8 cellular contexts compared by ENCODE assay signal in genomic region chr12:120470150-120470817, GRCh38. TPM values are rescaled to one million over a fixed set of nuclear protein-coding genes. Genes with fewer than 3 reads are reported as not detected.
DNase-seq lines count a peak whose midpoint lies in the region; ATAC-seq and TF ChIP-seq lines count a peak whose summit lies in the region.

No MANE protein-coding gene starts in this region.

- H4K20me1 ChIP-seq in HCT116 (ENCODE audit: insufficient read depth), result peaks cover 16% of the 10 kb centered on the region; the same call in 1 of the 2 replicates

- no peaks in the 10 kb centered on the region for H3K9me3 Mint-ChIP-seq in natural killer cell treated with Interleukin-12 subunit alpha and Interleukin-12 subunit beta and Interleukin-15 and Interleukin-18, amount 100 ng/mL, for 72 hours

- H3K4me1 ChIP-seq in HCT116 (ENCODE audit: control insufficient read depth in 1 of 2, insufficient read depth in 2 of 2, low read length in 2 of 2), result peaks cover 38 to 67% of the 10 kb centered on the region in 2 experiments

- H3K27ac Mint-ChIP-seq in natural killer cell treated with Interleukin-12 subunit alpha and Interleukin-12 subunit beta and Interleukin-15 and Interleukin-18, amount 100 ng/mL, for 72 hours, result peak overlapping the region; percentile 84 to 90

- TF ChIP-seq CTCF in HCT116 (IDR thresholded peaks at IDR 0.05 in 2 of 3, conservative IDR thresholded peaks at IDR 0.05 in 1 of 3; ENCODE audit: borderline replicate concordance in 1 of 3, insufficient read depth in 1 of 3, low read depth in 2 of 3, low read length in 2 of 3) (no peak), epithelial cell of esophagus (IDR thresholded peaks at IDR 0.05; ENCODE audit: insufficient read depth, low read depth, low read length, missing control alignments) (no peak)

- no peaks in the 10 kb centered on the region for H3K9me3 ChIP-seq in HCT116 (ENCODE audit: control insufficient read depth in 1 of 2, insufficient read depth in 1 of 2, low read depth in 1 of 2, low read length in 2 of 2)

- peaks cover 46 to 55% of the 10 kb centered on the region in 2 donors for H3K4me1 Mint-ChIP-seq in natural killer cell treated with Interleukin-12 subunit alpha and Interleukin-12 subunit beta and Interleukin-15 and Interleukin-18, amount 100 ng/mL, for 72 hours (ENCODE audit: low read depth in 2 of 2)

- no peak overlapping the region for H2AFZ ChIP-seq in HCT116 (ENCODE audit: low read depth, low read length, poor library complexity, severe bottlenecking)

- peak overlapping the region; percentile 89 for H3K4me3 Mint-ChIP-seq in natural killer cell treated with Interleukin-12 subunit alpha and Interleukin-12 subunit beta and Interleukin-15 and Interleukin-18, amount 100 ng/mL, for 72 hours

- peak overlapping the region; percentile 95 for H3K9ac ChIP-seq in HCT116 (ENCODE audit: low read length)

- ATAC-seq in HCT116, result peak; percentile 34
- peak; percentile 34 to 45 for ATAC-seq in natural killer cell treated with Interleukin-12 subunit alpha and Interleukin-12 subunit beta and Interleukin-15 and Interleukin-18, amount 100 ng/mL, for 72 hours
- no peak for ATAC-seq in GM19324 (IDR thresholded peaks at IDR 0.05; ENCODE audit: low FRiP score, unreplicated experiment)
- ATAC-seq in GM18858 (IDR thresholded peaks at IDR 0.05; ENCODE audit: unreplicated experiment), result no peak

- H3K27me3 Mint-ChIP-seq in natural killer cell treated with Interleukin-12 subunit alpha and Interleukin-12 subunit beta and Interleukin-15 and Interleukin-18, amount 100 ng/mL, for 72 hours, result no peaks in the 10 kb centered on the region

- peaks cover 12% of the 10 kb centered on the region in 2 experiments; a peak in 3 of 4 replicates for H3K36me3 ChIP-seq in HCT116 (ENCODE audit: control insufficient read depth in 1 of 2, insufficient read depth in 2 of 2, low read length in 2 of 2)

- peak overlapping the region; percentile 80 to 89 for H3K4me3 ChIP-seq in HCT116 (replicated peaks in 1 of 2; ENCODE audit: low read depth in 1 of 2, low read length in 2 of 2)
- H3K4me3 ChIP-seq in epithelial cell of esophagus (ENCODE audit: low read length), result peak overlapping the region; percentile 57

- RAD21 ChIA-PET in HCT116 (lab: Charles Lee; ENCODE audit: low non-redundant PET in 1 of 2, low total read pairs in 2 of 2, uncharacterized antibody in 2 of 2, unreplicated experiment in 2 of 2), result interaction anchor here in 1 of 2 experiments (0.5 kb wide), 1 partner anchor 67 kb away, joined by 3 read pairs; no protein-coding TSS in a partner anchor

- TSS peak; percentile 71 for BruUV-seq in HCT116 (replicated peaks; lab: Mats Ljungman, UMichigan)

- peak overlapping the region; percentile 97 for H3K27ac ChIP-seq in HCT116 (ENCODE audit: low read depth, low read length)

- intact Hi-C loops in HCT116 (cut with micrococcal nuclease), result no loop called here

- CTCF ChIA-PET in HCT116 (lab: Charles Lee), result interaction anchor here (0.6 kb wide), 1 partner anchor 168 kb away, joined by 3 read pairs; the partner anchor contains the start of gene SIRT4

- TF ChIP-seq RAD21 in HCT116 (IDR thresholded peaks at IDR 0.05; ENCODE audit: low read depth), result no peak

- H3K27me3 ChIP-seq in HCT116 (ENCODE audit: insufficient read depth, low read length), result no peaks in the 10 kb centered on the region

- peaks cover 62% of the 10 kb centered on the region for H3K79me2 ChIP-seq in HCT116 (ENCODE audit: insufficient read depth, low read length)

- POLR2A ChIA-PET in HCT116 (lab: Charles Lee), result interaction anchor here (0.7 to 2.5 kb wide), 4 partner anchors 13 to 269 kb away, joined by 3 to 5 read pairs (median 4); partner anchors contain the start of genes RNU4-2 and RPLP0

- H3K4me2 ChIP-seq in HCT116 (ENCODE audit: low read length), result peak overlapping the region; percentile 91

- DNase-seq in EH (ENCODE audit: low read depth) (peak; percentile 38), HCT116 (ENCODE audit: low read depth, low spot score) (no peak), RPMI7951 (ENCODE audit: low read depth) (peak; percentile 27), epithelial cell of esophagus (ENCODE audit: low read depth) (peak; percentile 38), NOMO-1 treated with DMSO at 0.1 percent for 48 hours (lab: John Stamatoyannopoulos, UW; ENCODE audit: unreplicated experiment) (no peak)
- DNase-seq in natural killer cell treated with Interleukin-12 subunit alpha and Interleukin-12 subunit beta and Interleukin-15 and Interleukin-18, amount 100 ng/mL, for 72 hours (ENCODE audit: low spot score), result no peak

- H3K36me3 Mint-ChIP-seq in natural killer cell treated with Interleukin-12 subunit alpha and Interleukin-12 subunit beta and Interleukin-15 and Interleukin-18, amount 100 ng/mL, for 72 hours, result peaks cover 4% of the 10 kb centered on the region

- H3K9me2 ChIP-seq in HCT116 (ENCODE audit: insufficient read depth), result no peaks in the 10 kb centered on the region

- TF ChIP-seq POLR2A in HCT116 (IDR thresholded peaks at IDR 0.05; ENCODE audit: borderline replicate concordance, extremely low read depth, insufficient read depth, insufficient read length), result no peak

TF ChIP-seq in HCT116, 20 proteins besides CTCF, POLR2A, EP300 and RAD21:
- TF ChIP-seq ZFX (IDR thresholded peaks at IDR 0.05) (peak; percentile 62), CEBPB (IDR thresholded peaks at IDR 0.05; ENCODE audit: low read depth) (no peak)

RNA-seq across cellular contexts. Expression of gene SRSF9, which starts 0.7 kb away (rescaled TPM):
- total RNA-seq in HCT116 (2021; ENCODE audit: unreplicated experiment), result 297 TPM
- 280 and 293 TPM in 2 replicates for polyA plus RNA-seq in HCT116 (2012)
- 172 and 194 TPM in 2 replicates for total RNA-seq in RPMI7951 (2014; rRNA removed; shearing (Covaris generic))
- 100 to 1,000 TPM; 246 to 331 TPM for total RNA-seq in natural killer cell treated with Interleukin-12 subunit alpha and Interleukin-12 subunit beta and Interleukin-15 and Interleukin-18, amount 100 ng/mL, for 72 hours

RNA-seq across cellular contexts. Expression of gene GATC, which starts 24.0 kb away (rescaled TPM):
- 48.7 TPM for total RNA-seq in HCT116 (2021; ENCODE audit: unreplicated experiment)
- 10.8 and 11.3 TPM in 2 replicates for polyA plus RNA-seq in HCT116 (2012)
- total RNA-seq in RPMI7951 (2014; rRNA removed; shearing (Covaris generic)), result 17.7 and 17.8 TPM in 2 replicates
- total RNA-seq in natural killer cell treated with Interleukin-12 subunit alpha and Interleukin-12 subunit beta and Interleukin-15 and Interleukin-18, amount 100 ng/mL, for 72 hours, result 10 to 100 TPM; 28.2 to 31.8 TPM

RNA-seq across cellular contexts. Expression of gene TRIAP1, which starts 24.1 kb away (rescaled TPM):
- 40.3 TPM for total RNA-seq in HCT116 (2021; ENCODE audit: unreplicated experiment)
- polyA plus RNA-seq in HCT116 (2012), result 26.2 and 31.0 TPM in 2 replicates
- total RNA-seq in RPMI7951 (2014; rRNA removed; shearing (Covaris generic)), result 26.9 and 33.5 TPM in 2 replicates
- total RNA-seq in natural killer cell treated with Interleukin-12 subunit alpha and Interleukin-12 subunit beta and Interleukin-15 and Interleukin-18, amount 100 ng/mL, for 72 hours, result 10 to 100 TPM; 28.9 to 36.2 TPM

RNA-seq across cellular contexts. Expression of gene DYNLL1, which starts 25.6 kb away (rescaled TPM):
- total RNA-seq in HCT116 (2021; ENCODE audit: unreplicated experiment), result 243 TPM
- 237 and 321 TPM in 2 replicates for polyA plus RNA-seq in HCT116 (2012)
- 585 and 618 TPM in 2 replicates for total RNA-seq in RPMI7951 (2014; rRNA removed; shearing (Covaris generic))
- 100 to 1,000 TPM; 207 to 267 TPM for total RNA-seq in natural killer cell treated with Interleukin-12 subunit alpha and Interleukin-12 subunit beta and Interleukin-15 and Interleukin-18, amount 100 ng/mL, for 72 hours

RNA-seq across cellular contexts. Expression of gene COX6A1, which starts 32.4 kb away (rescaled TPM):
- total RNA-seq in HCT116 (2021; ENCODE audit: unreplicated experiment), result 464 TPM
- polyA plus RNA-seq in HCT116 (2012), result 823 and 895 TPM in 2 replicates
- total RNA-seq in RPMI7951 (2014; rRNA removed; shearing (Covaris generic)), result 430 and 475 TPM in 2 replicates
- 100 to 1,000 TPM; 320 to 343 TPM for total RNA-seq in natural killer cell treated with Interleukin-12 subunit alpha and Interleukin-12 subunit beta and Interleukin-15 and Interleukin-18, amount 100 ng/mL, for 72 hours

Comparison
In these comparisons a context has a peak if more than half of its experiments do, and no peak if none do; other contexts are left out.
1. DNase-seq: peak in EH (single experiment), RPMI7951 (single experiment) and epithelial cell of esophagus (single experiment); none in HCT116 (single experiment), natural killer cell treated with Interleukin-12 subunit alpha and Interleukin-12 subunit beta and Interleukin-15 and Interleukin-18, amount 100 ng/mL, for 72 hours (single experiment) and NOMO-1 treated with DMSO at 0.1 percent for 48 hours (single experiment).
2. ATAC-seq: peak in HCT116 (single experiment) and natural killer cell treated with Interleukin-12 subunit alpha and Interleukin-12 subunit beta and Interleukin-15 and Interleukin-18, amount 100 ng/mL, for 72 hours (2 of 2); none in GM19324 (single experiment) and GM18858 (single experiment).